In the genomic region with DNA sequence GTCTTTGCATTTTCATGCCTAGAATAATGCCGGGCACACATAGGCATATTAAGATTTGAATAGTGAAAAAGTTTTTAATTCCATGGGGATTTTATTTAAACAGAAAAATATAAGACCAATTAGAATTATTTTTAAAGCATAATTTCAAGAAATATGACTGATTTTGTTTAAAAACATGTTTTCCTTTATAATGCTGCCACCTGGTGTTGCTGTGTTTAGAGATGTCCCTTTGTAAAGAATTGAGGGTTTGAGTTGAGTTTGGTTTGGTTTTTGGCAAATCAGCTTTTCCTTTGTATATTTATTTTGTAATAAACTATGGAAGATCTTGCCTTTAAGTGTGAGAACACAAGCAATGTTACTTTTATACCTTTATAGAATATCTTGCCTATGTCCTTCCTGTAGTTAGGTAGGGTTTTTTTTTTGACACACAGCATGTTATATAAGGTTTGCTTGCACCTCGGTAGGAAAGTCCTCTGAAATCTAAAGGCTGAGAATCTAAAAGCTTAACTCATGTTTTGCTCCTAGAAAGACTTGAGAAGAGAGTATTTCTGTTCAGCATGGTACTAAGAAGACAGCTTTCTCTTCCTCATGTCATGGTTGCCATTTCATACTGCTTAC, we compare ENCODE assay signal across 8 cellular contexts. TPM values are rescaled to one million over a fixed set of nuclear protein-coding genes. Genes with fewer than 3 reads are reported as not detected.
DNase-seq lines count a peak whose midpoint lies in the region; ATAC-seq and TF ChIP-seq lines count a peak whose summit lies in the region.

No MANE protein-coding gene starts in this region.

- TF ChIP-seq CTCF in MCF 10A (IDR thresholded peaks at IDR 0.05; ENCODE audit: unreplicated experiment): peak; percentile 52

- CTCF ChIA-PET in MCF 10A (lab: Yijun Ruan, JAX): interaction anchor here (0.6 to 4.2 kb wide), 18 partner anchors 9 to 434 kb away, joined by 3 to 28 read pairs (median 4); no protein-coding TSS in a partner anchor

- H3K4me1 Mint-ChIP-seq in IgD-negative memory B cell (peaks cover 34 to 40% (median 35%) of the 10 kb centered on the region in 3 donors), MCF 10A (ENCODE audit: insufficient read depth, unreplicated experiment) (peaks cover 5% of the 10 kb centered on the region), naive B cell (peaks cover 23 to 43% (median 38%) of the 10 kb centered on the region in 3 donors)

- H3K27ac Mint-ChIP-seq in IgD-negative memory B cell: peak overlapping the region; percentile 21 to 76 (median 64)
- H3K27ac Mint-ChIP-seq in MCF 10A (ENCODE audit: low read depth, unreplicated experiment): peak overlapping the region; percentile 28
- peak overlapping the region; percentile 1 to 82 (median 28) for H3K27ac Mint-ChIP-seq in naive B cell

- POLR2A ChIA-PET in MCF 10A (lab: Yijun Ruan, JAX): interaction anchor here (1.1 to 2.8 kb wide), 6 partner anchors 8 to 205 kb away, joined by 3 to 13 read pairs (median 4); a partner anchor contains a TSS

- H3K4me3 Mint-ChIP-seq in IgD-negative memory B cell (no peak overlapping the region), MCF 10A (ENCODE audit: unreplicated experiment) (no peak overlapping the region), naive B cell (no peak overlapping the region)

- H3K9me3 Mint-ChIP-seq in IgD-negative memory B cell (no peaks in the 10 kb centered on the region), MCF 10A (ENCODE audit: unreplicated experiment) (no peaks in the 10 kb centered on the region), naive B cell (no peaks in the 10 kb centered on the region)

- H3K36me3 Mint-ChIP-seq in IgD-negative memory B cell: peaks cover 19% of the 10 kb centered on the region
- peaks cover 91% of the 10 kb centered on the region for H3K36me3 Mint-ChIP-seq in MCF 10A (ENCODE audit: insufficient read depth, unreplicated experiment)
- peaks cover 35 to 36% of the 10 kb centered on the region in 2 donors for H3K36me3 Mint-ChIP-seq in naive B cell

- no TSS peak for BruUV-seq in MCF 10A (replicated peaks; lab: Mats Ljungman, UMichigan)

- DNase-seq in CD1c-positive myeloid dendritic cell (ENCODE audit: extremely low spot score) (peak; percentile 36), MCF 10A (ENCODE audit: unreplicated experiment) (no peak), naive B cell (peak; percentile 11), HuH-7.5 (ENCODE audit: low spot score) (no peak), NOMO-1 treated with dmso at 0.1 percent for 144 hours (lab: John Stamatoyannopoulos, UW; ENCODE audit: unreplicated experiment) (no peak)

- intact Hi-C loops in MCF 10A (cut with micrococcal nuclease): loop anchor here (1.0 to 5.0 kb wide), 3 partner anchors 106 to 269 kb away; no protein-coding TSS in a partner anchor

- ATAC-seq in naive B cell (ENCODE audit: low read depth in 2 of 2) (no peak), GM21619 (IDR thresholded peaks at IDR 0.05; ENCODE audit: unreplicated experiment) (no peak), HG03439 (IDR thresholded peaks at IDR 0.05; ENCODE audit: unreplicated experiment) (no peak)

- H3K27me3 Mint-ChIP-seq in IgD-negative memory B cell: no peaks in the 10 kb centered on the region
- H3K27me3 Mint-ChIP-seq in MCF 10A (ENCODE audit: insufficient read depth, unreplicated experiment): no peaks in the 10 kb centered on the region
- H3K27me3 Mint-ChIP-seq in naive B cell: no peaks in the 10 kb centered on the region

RNA-seq across cellular contexts. Expression of a gene that starts 31.4 kb away (rescaled TPM):
- polyA plus RNA-seq in IgD-negative memory B cell (5.2 TPM), naive B cell (ENCODE audit: low read depth in 6 of 6) (1 to 10 TPM; 5.2 to 7.2 (median 6.4) TPM)
- 18.4 and 21.0 TPM in 2 replicates for total RNA-seq in MCF 10A (2022)

RNA-seq across cellular contexts. Expression of a gene that starts 35.6 kb away (rescaled TPM):
- polyA plus RNA-seq in IgD-negative memory B cell (88.0 TPM), naive B cell (ENCODE audit: low read depth in 6 of 6) (100 to 1,000 TPM; 109 to 152 (median 125) TPM)
- 193 and 202 TPM in 2 replicates for total RNA-seq in MCF 10A (2022)

Comparison
In these comparisons a context has a peak if more than half of its experiments do, and no peak if none do; other contexts are left out.
1. DNase-seq: peak in CD1c-positive myeloid dendritic cell (single experiment) and naive B cell (single experiment); none in MCF 10A (single experiment), HuH-7.5 (single experiment) and NOMO-1 treated with dmso at 0.1 percent for 144 hours (single experiment).
2. Peak in every context shown above with its lines, with median percentiles within 50 percentile points of each other: H3K27ac Mint-ChIP-seq.